1 cellular context compared by ENCODE assay signal in the genomic region with DNA sequence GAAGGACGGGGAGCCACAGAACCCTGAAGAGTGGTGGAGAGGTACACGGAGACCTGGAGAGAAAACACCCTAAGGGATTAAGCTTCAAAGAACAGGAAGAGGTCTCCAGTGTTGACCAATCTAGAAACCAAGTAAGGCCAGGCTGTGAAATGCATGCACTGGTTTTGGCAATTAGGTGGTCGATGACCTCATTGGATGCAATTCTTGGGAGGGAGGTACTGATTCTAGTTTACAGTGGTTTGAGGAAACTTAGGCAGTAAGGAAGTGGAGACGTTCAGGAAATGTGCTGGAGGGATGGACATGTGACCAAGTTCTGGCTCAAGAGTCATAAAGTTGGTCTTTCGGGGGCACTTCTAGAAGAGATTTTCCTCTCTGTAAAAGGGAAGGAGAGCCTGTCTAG.
TF ChIP-seq lines count a peak whose summit lies in the region.

No MANE protein-coding gene starts in this region.

TF ChIP-seq in SK-N-SH treated with all-trans-retinoic acid at 6 μM for 48 hours, 23 proteins besides CTCF, POLR2A, EP300 and RAD21 (continued from another document):
- TF ChIP-seq, protein P1, sequence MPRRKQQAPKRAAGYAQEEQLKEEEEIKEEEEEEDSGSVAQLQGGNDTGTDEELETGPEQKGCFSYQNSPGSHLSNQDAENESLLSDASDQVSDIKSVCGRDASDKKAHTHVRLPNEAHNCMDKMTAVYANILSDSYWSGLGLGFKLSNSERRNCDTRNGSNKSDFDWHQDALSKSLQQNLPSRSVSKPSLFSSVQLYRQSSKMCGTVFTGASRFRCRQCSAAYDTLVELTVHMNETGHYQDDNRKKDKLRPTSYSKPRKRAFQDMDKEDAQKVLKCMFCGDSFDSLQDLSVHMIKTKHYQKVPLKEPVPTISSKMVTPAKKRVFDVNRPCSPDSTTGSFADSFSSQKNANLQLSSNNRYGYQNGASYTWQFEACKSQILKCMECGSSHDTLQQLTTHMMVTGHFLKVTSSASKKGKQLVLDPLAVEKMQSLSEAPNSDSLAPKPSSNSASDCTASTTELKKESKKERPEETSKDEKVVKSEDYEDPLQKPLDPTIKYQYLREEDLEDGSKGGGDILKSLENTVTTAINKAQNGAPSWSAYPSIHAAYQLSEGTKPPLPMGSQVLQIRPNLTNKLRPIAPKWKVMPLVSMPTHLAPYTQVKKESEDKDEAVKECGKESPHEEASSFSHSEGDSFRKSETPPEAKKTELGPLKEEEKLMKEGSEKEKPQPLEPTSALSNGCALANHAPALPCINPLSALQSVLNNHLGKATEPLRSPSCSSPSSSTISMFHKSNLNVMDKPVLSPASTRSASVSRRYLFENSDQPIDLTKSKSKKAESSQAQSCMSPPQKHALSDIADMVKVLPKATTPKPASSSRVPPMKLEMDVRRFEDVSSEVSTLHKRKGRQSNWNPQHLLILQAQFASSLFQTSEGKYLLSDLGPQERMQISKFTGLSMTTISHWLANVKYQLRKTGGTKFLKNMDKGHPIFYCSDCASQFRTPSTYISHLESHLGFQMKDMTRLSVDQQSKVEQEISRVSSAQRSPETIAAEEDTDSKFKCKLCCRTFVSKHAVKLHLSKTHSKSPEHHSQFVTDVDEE (CRISPR knock-in tag; IDR thresholded peaks at IDR 0.05) = no peak
TF ChIP-seq in SK-N-SH treated with all-trans-retinoic acid at 6 μM for 48 hours: peak in this region for 0.
